18 cellular contexts compared by ENCODE assay signal in genomic region chrX:110168585-110168984, GRCh38.
A peak's percentile ranks its signal among the peaks of the same experiment; 100 is the strongest.
DNase-seq lines count a peak whose midpoint lies in the region; ATAC-seq, FAIRE-seq and TF ChIP-seq lines count a peak whose summit lies in the region.
"Had no signal": no experiment of that assay in that cellular context is flagged by ENCODE, and none has a peak within 500 bp of the region (broad histone marks: within the 10 kb centered on the region; RNA-seq: fewer than 3 reads in every experiment).

No MANE protein-coding gene starts in this region.

- ATAC-seq in WTC11, result no peak
- ATAC-seq in activated CD8-positive, alpha-beta T cell treated with anti-CD3 and anti-CD28 coated beads for 36 hours, result no peak
- ATAC-seq: activated naive CD8-positive, alpha-beta T cell treated with anti-CD3 and anti-CD28 coated beads, Interleukin-2, amount 50 U/mL, for 24 hours had no signal

- H3K9me3 Mint-ChIP-seq in HFFc6 (no peaks in the 10 kb centered on the region), immature natural killer cell (no peaks in the 10 kb centered on the region), WTC11 (no peaks in the 10 kb centered on the region)
- H3K9me3 Mint-ChIP-seq in activated CD8-positive, alpha-beta T cell treated with anti-CD3 and anti-CD28 coated beads for 36 hours, result no peaks in the 10 kb centered on the region
- H3K9me3 Mint-ChIP-seq: activated CD4-positive, alpha-beta memory T cell treated with anti-CD3 and anti-CD28 coated beads for 36 hours; activated naive CD8-positive, alpha-beta T cell treated with anti-CD3 and anti-CD28 coated beads, Interleukin-2, amount 50 U/mL, for 24 hours had no signal

- H3K36me3 Mint-ChIP-seq in HFFc6 (ENCODE audit: low read depth) (peaks cover 11% of the 10 kb centered on the region; the same call in 1 of the 2 replicates), immature natural killer cell (peaks cover 0 to 4% (median 0%) of the 10 kb centered on the region in 3 donors), WTC11 (no peaks in the 10 kb centered on the region)
- H3K36me3 Mint-ChIP-seq in activated CD8-positive, alpha-beta T cell treated with anti-CD3 and anti-CD28 coated beads for 36 hours (ENCODE audit: low read depth), result no peaks in the 10 kb centered on the region

- POLR2A ChIA-PET in AG04449 (lab: Yijun Ruan, JAX) (no interaction called here), WTC11 (lab: Charles Lee) (interaction anchor here (0.7 kb wide), 1 partner anchor 754 kb away, joined by 3 read pairs; no protein-coding TSS in a partner anchor)
- POLR2A ChIA-PET in activated CD8-positive, alpha-beta T cell treated with anti-CD3 and anti-CD28 coated beads for 36 hours (lab: Charles Lee), result no interaction called here

- CTCF ChIA-PET in AG04449 (lab: Yijun Ruan, JAX), result interaction anchor here (0.8 to 21.2 kb wide), 7 partner anchors 12 to 245 kb away, joined by 3 to 970 read pairs (median 3); no protein-coding TSS in a partner anchor
- CTCF ChIA-PET in WTC11 (lab: Charles Lee), result interaction anchor here (0.7 to 1.7 kb wide), 16 partner anchors 10 to 679 kb away, joined by 3 to 26 read pairs (median 5); no protein-coding TSS in a partner anchor
- CTCF ChIA-PET in activated CD8-positive, alpha-beta T cell treated with anti-CD3 and anti-CD28 coated beads for 36 hours (lab: Charles Lee), result interaction anchor here (0.7 to 22.9 kb wide), 9 partner anchors 8 to 243 kb away, joined by 3 to 449 read pairs (median 4); no protein-coding TSS in a partner anchor

- H3K27me3 Mint-ChIP-seq in HFFc6 (ENCODE audit: insufficient read depth) (no peaks in the 10 kb centered on the region; the same call in 1 of the 2 replicates), immature natural killer cell (ENCODE audit: low read depth in 3 of 3) (peaks cover 0 to 3% (median 1%) of the 10 kb centered on the region in 3 donors), WTC11 (ENCODE audit: low read depth) (no peaks in the 10 kb centered on the region)
- no peaks in the 10 kb centered on the region for H3K27me3 Mint-ChIP-seq in activated CD8-positive, alpha-beta T cell treated with anti-CD3 and anti-CD28 coated beads for 36 hours
- H3K27me3 Mint-ChIP-seq: activated CD4-positive, alpha-beta memory T cell treated with anti-CD3 and anti-CD28 coated beads for 36 hours; activated naive CD8-positive, alpha-beta T cell treated with anti-CD3 and anti-CD28 coated beads, Interleukin-2, amount 50 U/mL, for 24 hours had no signal

- H3K4me3 ChIP-seq in AG04449 (ENCODE audit: low read depth, low read length) (no peak overlapping the region), bronchial epithelial cell (ENCODE audit: low read depth, low read length) (no peak overlapping the region)
- H3K4me3 ChIP-seq: dorsolateral prefrontal cortex, upper lobe of right lung had no signal

- H3K4me1 Mint-ChIP-seq in HFFc6 (ENCODE audit: low read depth) (peaks cover 31% of the 10 kb centered on the region), immature natural killer cell (peaks cover 8% of the 10 kb centered on the region in 2 donors), WTC11 (no peaks in the 10 kb centered on the region)
- H3K4me1 Mint-ChIP-seq in activated CD8-positive, alpha-beta T cell treated with anti-CD3 and anti-CD28 coated beads for 36 hours (ENCODE audit: low read depth), result no peaks in the 10 kb centered on the region

- FAIRE-seq in bronchial epithelial cell (lab: Jason Lieb, UNC), result no peak
- FAIRE-seq: A204.1, D721Med had no signal

- no peaks in the 10 kb centered on the region for H3K27me3 ChIP-seq in bronchial epithelial cell (ENCODE audit: control insufficient read depth, insufficient read depth, low read length)
- H3K27me3 ChIP-seq: upper lobe of right lung had no signal

- H3K27ac Mint-ChIP-seq in HFFc6, result peak overlapping the region; percentile 88
- H3K27ac Mint-ChIP-seq in immature natural killer cell, result no peak overlapping the region
- no peak overlapping the region for H3K27ac Mint-ChIP-seq in WTC11
- H3K27ac Mint-ChIP-seq in activated CD8-positive, alpha-beta T cell treated with anti-CD3 and anti-CD28 coated beads for 36 hours, result no peak overlapping the region
- H3K27ac Mint-ChIP-seq: activated CD4-positive, alpha-beta memory T cell treated with anti-CD3 and anti-CD28 coated beads for 36 hours; activated naive CD8-positive, alpha-beta T cell treated with anti-CD3 and anti-CD28 coated beads, Interleukin-2, amount 50 U/mL, for 24 hours had no signal

- no peaks in the 10 kb centered on the region for H3K36me3 ChIP-seq in bronchial epithelial cell (ENCODE audit: control insufficient read depth, insufficient read depth, low read length)
- H3K36me3 ChIP-seq: upper lobe of right lung had no signal

- TF ChIP-seq CTCF in AG04449 (IDR thresholded peaks at IDR 0.05; ENCODE audit: insufficient read depth, low read length, missing control alignments), result no peak
- no peak for TF ChIP-seq CTCF in HFFc6 (IDR thresholded peaks at IDR 0.05)
- no peak for TF ChIP-seq CTCF in bronchial epithelial cell (IDR thresholded peaks at IDR 0.05; ENCODE audit: insufficient read depth, low read length, severe bottlenecking)
- TF ChIP-seq CTCF in WTC11 (IDR thresholded peaks at IDR 0.05), result no peak
- no peak for TF ChIP-seq CTCF in activated CD8-positive, alpha-beta T cell treated with anti-CD3 and anti-CD28 coated beads for 36 hours (IDR thresholded peaks at IDR 0.05)

- H3K4me3 Mint-ChIP-seq in HFFc6 (peak overlapping the region; percentile 31), immature natural killer cell (no peak overlapping the region), WTC11 (no peak overlapping the region)
- H3K4me3 Mint-ChIP-seq in activated CD8-positive, alpha-beta T cell treated with anti-CD3 and anti-CD28 coated beads for 36 hours, result no peak overlapping the region
- H3K4me3 Mint-ChIP-seq: activated CD4-positive, alpha-beta memory T cell treated with anti-CD3 and anti-CD28 coated beads for 36 hours; activated naive CD8-positive, alpha-beta T cell treated with anti-CD3 and anti-CD28 coated beads, Interleukin-2, amount 50 U/mL, for 24 hours had no signal

- DNase-seq in AG04449 (ENCODE audit: low read depth, low spot score) (peak; percentile 49), HFFc6 (peak; percentile 37), bronchial epithelial cell (ENCODE audit: low read depth) (peak; percentile 71), iris pigment epithelial cell (ENCODE audit: low read depth) (peak; percentile 68), immature natural killer cell (no peak), WTC11 (ENCODE audit: low spot score) (no peak)
- DNase-seq in stimulated activated CD4-positive, alpha-beta T cell treated with anti-CD3 and anti-CD28 coated beads, Interleukin-2, amount 100 ng/mL, for 24 hours, result no peak
- no peak for DNase-seq in activated CD8-positive, alpha-beta T cell treated with anti-CD3 and anti-CD28 coated beads for 36 hours
- DNase-seq: KG1, NCI-H187 treated with DMSO at 0.1 percent for 48 hours, NCI-H345, NCI-H774 had no signal

- intact Hi-C loops in activated CD8-positive, alpha-beta T cell treated with anti-CD3 and anti-CD28 coated beads for 36 hours (cut with micrococcal nuclease), result loop anchor here (10.0 kb wide), 1 partner anchor 146 kb away; the partner anchor contains the start of gene AMMECR1

TF ChIP-seq in WTC11, 78 proteins besides CTCF, POLR2A, EP300 and RAD21:
- TF ChIP-seq MXD4 (CRISPR knock-in tag; IDR thresholded peaks at IDR 0.05; ENCODE audit: borderline replicate concordance), result no peak
- no peak for TF ChIP-seq ETV6 (CRISPR knock-in tag; IDR thresholded peaks at IDR 0.05)
- TF ChIP-seq AR (CRISPR knock-in tag; IDR thresholded peaks at IDR 0.05), result no peak
- no peak for TF ChIP-seq KAT7 (CRISPR knock-in tag; IDR thresholded peaks at IDR 0.05; ENCODE audit: borderline replicate concordance)
- TF ChIP-seq TCF7 (CRISPR knock-in tag; IDR thresholded peaks at IDR 0.05; ENCODE audit: low read depth), result no peak
- no peak for TF ChIP-seq OVOL2 (CRISPR knock-in tag; IDR thresholded peaks at IDR 0.05; ENCODE audit: borderline replicate concordance)
- no peak for TF ChIP-seq FOXJ3 (CRISPR knock-in tag; IDR thresholded peaks at IDR 0.05; ENCODE audit: borderline replicate concordance)
- TF ChIP-seq ZNF232 (CRISPR knock-in tag; IDR thresholded peaks at IDR 0.05), result no peak
- TF ChIP-seq ZNF423 (CRISPR knock-in tag; IDR thresholded peaks at IDR 0.05), result no peak
- TF ChIP-seq CREM (CRISPR knock-in tag; IDR thresholded peaks at IDR 0.05), result no peak
- no peak for TF ChIP-seq SMAD3 (CRISPR knock-in tag; IDR thresholded peaks at IDR 0.05; ENCODE audit: borderline replicate concordance)

Comparison
In these comparisons a context has a peak if more than half of its experiments do, and no peak if none do; other contexts are left out.
1. DNase-seq: peak in AG04449 (single experiment), HFFc6 (single experiment), bronchial epithelial cell (single experiment) and iris pigment epithelial cell (single experiment); none in stimulated activated CD4-positive, alpha-beta T cell treated with anti-CD3 and anti-CD28 coated beads, Interleukin-2, amount 100 ng/mL, for 24 hours (0 of 2), immature natural killer cell (0 of 3), WTC11 (single experiment) and activated CD8-positive, alpha-beta T cell treated with anti-CD3 and anti-CD28 coated beads for 36 hours (single experiment).